12 cellular contexts compared by ENCODE assay signal in the genomic region with DNA sequence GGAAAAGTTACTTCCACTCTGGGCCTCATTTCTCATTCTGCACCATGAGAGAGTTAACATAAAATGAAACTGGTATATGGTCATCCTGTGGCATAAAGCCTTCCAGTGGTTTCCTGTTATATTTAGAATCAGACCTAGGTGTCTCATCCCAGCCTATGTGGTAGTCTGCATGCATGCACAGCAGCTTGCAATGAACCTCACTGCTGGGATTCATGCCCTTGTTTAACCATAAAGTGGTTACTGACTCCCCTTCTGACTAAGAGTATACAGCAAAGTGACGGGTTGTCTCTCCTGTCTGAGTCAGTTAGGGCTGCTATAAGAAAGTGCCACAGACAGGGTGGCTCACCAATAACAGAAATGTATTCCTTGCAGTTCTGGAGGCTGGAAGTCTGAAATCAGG. TPM values are rescaled to one million over a fixed set of nuclear protein-coding genes. Genes with fewer than 3 reads are reported as not detected.
DNase-seq lines count a peak whose midpoint lies in the region; ATAC-seq and TF ChIP-seq lines count a peak whose summit lies in the region.
"Had no signal": no experiment of that assay in that cellular context is flagged by ENCODE, and none has a peak within 500 bp of the region (broad histone marks: within the 10 kb centered on the region; RNA-seq: fewer than 3 reads in every experiment).

No MANE protein-coding gene starts in this region.

- no peaks in the 10 kb centered on the region for H3K9me3 Mint-ChIP-seq in activated CD4-positive, alpha-beta T cell treated with anti-CD3 and anti-CD28 coated beads for 36 hours (ENCODE audit: low read depth)

- H3K4me1 Mint-ChIP-seq in activated CD4-positive, alpha-beta T cell treated with anti-CD3 and anti-CD28 coated beads for 36 hours: peaks cover 16% of the 10 kb centered on the region

- H2AFZ ChIP-seq in MM.1S (ENCODE audit: low read length): no peak overlapping the region

- no peaks in the 10 kb centered on the region for H3K36me3 Mint-ChIP-seq in activated CD4-positive, alpha-beta T cell treated with anti-CD3 and anti-CD28 coated beads for 36 hours (ENCODE audit: low read depth)

- H3K9me3 ChIP-seq in MM.1S (replicated peaks; ENCODE audit: insufficient read depth, low read length) (no peaks in the 10 kb centered on the region), heart left ventricle (no peaks in the 10 kb centered on the region)

- CTCF ChIA-PET in activated CD4-positive, alpha-beta T cell treated with anti-CD3 and anti-CD28 coated beads for 36 hours (lab: Charles Lee): interaction anchor here (0.5 to 3.2 kb wide), 12 partner anchors 9 to 541 kb away, joined by 3 to 16 read pairs (median 4); partner anchors contain the start of genes NCBP1, TSTD2 and XPA

- H3K4me1 ChIP-seq in MM.1S (ENCODE audit: low read length) (peaks cover 14% of the 10 kb centered on the region), heart left ventricle (peaks cover 0 to 6% (median 0%) of the 10 kb centered on the region in 12 donors)

- no peak overlapping the region for H3K9ac ChIP-seq in MM.1S (ENCODE audit: low read length)

- H3K4me3 Mint-ChIP-seq in activated CD4-positive, alpha-beta T cell treated with anti-CD3 and anti-CD28 coated beads for 36 hours: no peak overlapping the region

- H3K9me2 ChIP-seq in MM.1S (replicated peaks; ENCODE audit: insufficient read depth, low read length): no peaks in the 10 kb centered on the region

- POLR2A ChIA-PET in activated CD4-positive, alpha-beta T cell treated with anti-CD3 and anti-CD28 coated beads for 36 hours (lab: Charles Lee): interaction anchor here (0.6 kb wide), 1 partner anchor 517 kb away, joined by 3 read pairs; no protein-coding TSS in a partner anchor

- H3K27me3 ChIP-seq in MM.1S (replicated peaks; ENCODE audit: insufficient read depth, low read length): no peaks in the 10 kb centered on the region
- peaks cover 0 to 4% (median 0%) of the 10 kb centered on the region in 9 donors for H3K27me3 ChIP-seq in heart left ventricle

- WGBS in heart left ventricle, 4 donors: 91 to 100% (median 91%) methylated on average over 1 of the region's 1 CpG

- H3K4me2 ChIP-seq in MM.1S (ENCODE audit: low read depth, low read length): peak overlapping the region; percentile 37; the same call in 1 of the 2 replicates

- H3K27ac Mint-ChIP-seq in activated CD4-positive, alpha-beta T cell treated with anti-CD3 and anti-CD28 coated beads for 36 hours: no peak overlapping the region

- TF ChIP-seq POLR2A in heart left ventricle (IDR thresholded peaks at IDR 0.05): no peak

- H3K27ac ChIP-seq in MM.1S (ENCODE audit: low read length): no peak overlapping the region
- no peak overlapping the region for H3K27ac ChIP-seq in heart left ventricle
- H3K27ac ChIP-seq: SK-N-MC had no signal

- H3K27me3 Mint-ChIP-seq in activated CD4-positive, alpha-beta T cell treated with anti-CD3 and anti-CD28 coated beads for 36 hours: peaks cover 6% of the 10 kb centered on the region

- H3K4me3 ChIP-seq in MM.1S (ENCODE audit: low read length): no peak overlapping the region
- no peak overlapping the region for H3K4me3 ChIP-seq in heart left ventricle
- H3K4me3 ChIP-seq: SK-N-MC had no signal

- H3K79me2 ChIP-seq in MM.1S (ENCODE audit: low read length): no peaks in the 10 kb centered on the region

- H3K36me3 ChIP-seq in MM.1S (replicated peaks; ENCODE audit: insufficient read depth, low read length) (no peaks in the 10 kb centered on the region), heart left ventricle (no peaks in the 10 kb centered on the region)

- DNase-seq in activated CD4-positive, alpha-beta T cell treated with anti-CD3 and anti-CD28 coated beads for 36 hours: peak; percentile 72
- DNase-seq in activated CD4-positive, alpha-beta T cell treated with anti-CD3 and anti-CD28 coated beads, Interleukin-2, amount 50 U/mL, for 4 hours: no peak
- DNase-seq in MM.1S (peak; percentile 41), fibroblast of peridontal ligament (ENCODE audit: extremely low read depth) (peak; percentile 8), DMS 273 (lab: John Stamatoyannopoulos, UW; ENCODE audit: unreplicated experiment) (no peak), heart left ventricle (no peak), SW 1271 (lab: John Stamatoyannopoulos, UW) (no peak)
- DNase-seq: EL, Karpas-422, NCI-H446 treated with DMSO at 0.1 percent for 48 hours had no signal

- ATAC-seq in activated CD4-positive, alpha-beta T cell treated with anti-CD3 and anti-CD28 coated beads for 36 hours: peak; percentile 92
- peak; percentile 57 for ATAC-seq in GM21447 (IDR thresholded peaks at IDR 0.05; ENCODE audit: unreplicated experiment)
- ATAC-seq in heart left ventricle: no peak

- H3F3A ChIP-seq in MM.1S (ENCODE audit: insufficient read depth, low read length): no peaks in the 10 kb centered on the region

- intact Hi-C loops in activated CD4-positive, alpha-beta T cell treated with anti-CD3 and anti-CD28 coated beads for 36 hours (cut with DNase I, micrococcal nuclease): loop anchor here in 1 of 2 experiments (1.0 kb wide), 2 partner anchors 10 to 14 kb away; no protein-coding TSS in a partner anchor
- intact Hi-C loops in heart left ventricle (cut with DNase I): loop anchor here in 3 of 10 donors (2.0 to 5.0 kb wide), 2 partner anchors 538 to 540 kb away; no protein-coding TSS in a partner anchor

- no peaks in the 10 kb centered on the region for H4K20me1 ChIP-seq in MM.1S (ENCODE audit: insufficient read depth, low read length)

- TF ChIP-seq CTCF in MM.1S (IDR thresholded peaks at IDR 0.05; ENCODE audit: low read length) (no peak), heart left ventricle (IDR thresholded peaks at IDR 0.05) (no peak)

RNA-seq across cellular contexts. Expression of gene TDRD7, which starts 14.7 kb away (rescaled TPM):
- 1 to 10 TPM; 9.3 TPM for total RNA-seq in activated CD4-positive, alpha-beta T cell treated with anti-CD3 and anti-CD28 coated beads for 36 hours
- total RNA-seq in heart left ventricle: 10 to 100 TPM in 2 of 9 donors, 1 to 10 TPM in 7; 4.9 to 15.3 (median 9.3) TPM
- polyA plus RNA-seq in heart left ventricle: 1 to 10 TPM; 3.0 to 6.8 TPM

Comparison
In these comparisons a context has a peak if more than half of its experiments do, and no peak if none do; other contexts are left out.
1. DNase-seq: peak in activated CD4-positive, alpha-beta T cell treated with anti-CD3 and anti-CD28 coated beads for 36 hours (single experiment), MM.1S (single experiment) and fibroblast of peridontal ligament (single experiment); none in activated CD4-positive, alpha-beta T cell treated with anti-CD3 and anti-CD28 coated beads, Interleukin-2, amount 50 U/mL, for 4 hours (0 of 2), DMS 273 (single experiment), heart left ventricle (0 of 5) and SW 1271 (0 of 2).
2. ATAC-seq: peak in activated CD4-positive, alpha-beta T cell treated with anti-CD3 and anti-CD28 coated beads for 36 hours (single experiment) and GM21447 (single experiment); none in heart left ventricle (0 of 4).